13 cellular contexts compared by ENCODE assay signal in genomic region chr12:34403706-34404376, GRCh38.
DNase-seq lines count a peak whose midpoint lies in the region; ATAC-seq and TF ChIP-seq lines count a peak whose summit lies in the region.
"Had no signal": no experiment of that assay in that cellular context is flagged by ENCODE, and none has a peak within 500 bp of the region (broad histone marks: within the 10 kb centered on the region; RNA-seq: fewer than 3 reads in every experiment).

No MANE protein-coding gene starts in this region.

- H3K4me3 ChIP-seq in ascending aorta (no peak overlapping the region), lower lobe of right lung (no peak overlapping the region), upper lobe of left lung (no peak overlapping the region)
- H3K4me3 ChIP-seq: gastrocnemius medialis had no signal

- H3K9me3 ChIP-seq in ascending aorta (peaks cover 19 to 41% of the 10 kb centered on the region in 2 donors), lower lobe of right lung (peaks cover 44% of the 10 kb centered on the region), upper lobe of left lung (peaks cover 12 to 100% (median 45%) of the 10 kb centered on the region in 4 donors)

- no peaks in the 10 kb centered on the region for H3K4me1 ChIP-seq in ascending aorta
- no peaks in the 10 kb centered on the region for H3K4me1 ChIP-seq in lower lobe of right lung
- no peaks in the 10 kb centered on the region for H3K4me1 ChIP-seq in upper lobe of left lung
- H3K4me1 ChIP-seq: gastrocnemius medialis had no signal

- no peak for TF ChIP-seq CTCF in ascending aorta (IDR thresholded peaks at IDR 0.05)
- no peak for TF ChIP-seq CTCF in lower lobe of right lung (IDR thresholded peaks at IDR 0.05)
- no peak for TF ChIP-seq CTCF in upper lobe of left lung (IDR thresholded peaks at IDR 0.05)

- TF ChIP-seq POLR2A in upper lobe of left lung (IDR thresholded peaks at IDR 0.05) = no peak

- ATAC-seq in lower lobe of right lung = no peak
- ATAC-seq in upper lobe of left lung (ENCODE audit: low FRiP score in 2 of 2) = no peak
- no peak for ATAC-seq in GM21360 (IDR thresholded peaks at IDR 0.05; ENCODE audit: unreplicated experiment)
- ATAC-seq: gastrocnemius medialis, PC-3 had no signal

- H3K27me3 ChIP-seq in ascending aorta (no peaks in the 10 kb centered on the region), lower lobe of right lung (ENCODE audit: low read depth) (peaks cover 2% of the 10 kb centered on the region), upper lobe of left lung (no peaks in the 10 kb centered on the region)
- H3K27me3 ChIP-seq: gastrocnemius medialis had no signal

- H3K27ac ChIP-seq in ascending aorta (no peak overlapping the region), lower lobe of right lung (no peak overlapping the region), upper lobe of left lung (no peak overlapping the region)
- H3K27ac ChIP-seq: gastrocnemius medialis had no signal

- TF ChIP-seq EP300 in upper lobe of left lung (IDR thresholded peaks at IDR 0.05) = no peak

- peak; percentile 0 for DNase-seq in activated gamma-delta T cell treated with Interleukin-2 at 50 U/mL for 16 hours
- DNase-seq in activated gamma-delta T cell (lab: John Stamatoyannopoulos, UW) = no peak
- DNase-seq in ascending aorta (ENCODE audit: low spot score in 2 of 2) = peak; percentile 7 to 56
- peak; percentile 29 for DNase-seq in lower lobe of right lung
- peak; percentile 8 to 36 for DNase-seq in upper lobe of left lung
- no peak for DNase-seq in NCI-H1092 (lab: John Stamatoyannopoulos, UW)
- DNase-seq in amniotic stem cell (lab: John Stamatoyannopoulos, UW) = no peak
- DNase-seq: activated CD4-positive, alpha-beta T cell treated with anti-CD3 and anti-CD28 coated beads, Interleukin-2, amount 50 U/mL, for 4 hours; DMS153; MM.1S; PC-3 had no signal

- intact Hi-C loops in ascending aorta (cut with DNase I) (no loop called here), lower lobe of right lung (cut with DNase I) (no loop called here)

- WGBS in upper lobe of left lung, 2 donors = 55 to 67% methylated on average over 19 of the region's 19 CpGs

- no peaks in the 10 kb centered on the region for H3K36me3 ChIP-seq in ascending aorta
- no peaks in the 10 kb centered on the region for H3K36me3 ChIP-seq in lower lobe of right lung
- no peaks in the 10 kb centered on the region for H3K36me3 ChIP-seq in upper lobe of left lung
- H3K36me3 ChIP-seq: gastrocnemius medialis had no signal

Comparison
In these comparisons a context has a peak if more than half of its experiments do, and no peak if none do; other contexts are left out.
1. DNase-seq: peak in activated gamma-delta T cell treated with Interleukin-2 at 50 U/mL for 16 hours (single experiment), ascending aorta (2 of 2), lower lobe of right lung (single experiment) and upper lobe of left lung (2 of 2); none in activated gamma-delta T cell (single experiment), NCI-H1092 (single experiment) and amniotic stem cell (single experiment).